Comparison of ENCODE assay signal across 8 cellular contexts in the genomic region with DNA sequence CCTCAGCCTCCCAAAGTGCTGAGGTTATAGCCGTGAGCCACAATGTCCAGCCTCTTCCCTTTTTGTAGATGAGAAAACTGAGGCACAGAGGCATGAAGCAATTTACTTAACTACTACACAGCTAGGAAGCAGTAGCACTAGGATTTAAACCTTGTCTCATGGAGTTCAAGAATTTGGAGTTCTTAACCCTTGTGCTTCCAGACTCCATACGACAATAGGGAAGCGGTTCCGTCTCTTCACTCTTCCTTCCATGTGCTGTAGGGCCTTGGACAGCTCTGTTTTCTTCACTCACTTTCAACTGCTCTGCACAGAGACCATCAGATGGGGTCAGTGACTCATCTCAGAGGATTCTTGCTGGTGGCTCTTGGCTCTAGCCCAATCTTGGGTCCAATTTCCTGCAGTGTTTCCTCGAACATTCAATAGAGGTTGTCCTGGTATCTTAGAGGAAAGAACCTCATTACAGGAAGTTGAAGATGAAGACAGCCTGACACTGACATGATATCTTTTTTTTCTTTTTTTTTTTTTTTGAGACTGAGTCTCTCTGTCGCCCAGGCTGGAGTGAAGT. TPM values are rescaled to one million over a fixed set of nuclear protein-coding genes. Genes with fewer than 3 reads are reported as not detected.
DNase-seq lines count a peak whose midpoint lies in the region; ATAC-seq and TF ChIP-seq lines count a peak whose summit lies in the region.

No MANE protein-coding gene starts in this region.

- TF ChIP-seq POLR2A in tibial nerve (IDR thresholded peaks at IDR 0.05): no peak

- peaks cover 18% of the 10 kb centered on the region for H3K36me3 Mint-ChIP-seq in activated naive CD4-positive, alpha-beta T cell treated with anti-CD3 and anti-CD28 coated beads, Interleukin-2, amount 50 U/mL, for 24 hours
- peaks cover 53% of the 10 kb centered on the region for H3K36me3 Mint-ChIP-seq in T-helper 1 cell treated with Interleukin-12 subunit alpha and Interleukin-12 subunit beta and Interleukin-4 antibody, amounts not matched to agents 30 μg/mL and 1 μg/mL, for 36 hours (ENCODE audit: low read depth)

- no peak overlapping the region for H3K4me3 Mint-ChIP-seq in activated naive CD4-positive, alpha-beta T cell treated with anti-CD3 and anti-CD28 coated beads, Interleukin-2, amount 50 U/mL, for 24 hours
- H3K4me3 Mint-ChIP-seq in T-helper 1 cell treated with Interleukin-12 subunit alpha and Interleukin-12 subunit beta and Interleukin-4 antibody, amounts not matched to agents 30 μg/mL and 1 μg/mL, for 36 hours: no peak overlapping the region
- H3K4me3 Mint-ChIP-seq in stimulated activated naive CD8-positive, alpha-beta T cell treated with anti-CD3 and anti-CD28 coated beads, Interleukin-15, amount 100 ng/mL, for 72 hours: no peak overlapping the region

- no peaks in the 10 kb centered on the region for H3K9me3 Mint-ChIP-seq in activated naive CD4-positive, alpha-beta T cell treated with anti-CD3 and anti-CD28 coated beads, Interleukin-2, amount 50 U/mL, for 24 hours
- H3K9me3 Mint-ChIP-seq in T-helper 1 cell treated with Interleukin-12 subunit alpha and Interleukin-12 subunit beta and Interleukin-4 antibody, amounts not matched to agents 30 μg/mL and 1 μg/mL, for 36 hours: no peaks in the 10 kb centered on the region
- H3K9me3 Mint-ChIP-seq in stimulated activated naive CD8-positive, alpha-beta T cell treated with anti-CD3 and anti-CD28 coated beads, Interleukin-15, amount 100 ng/mL, for 72 hours: no peaks in the 10 kb centered on the region

- no peak for TF ChIP-seq EP300 in tibial nerve (IDR thresholded peaks at IDR 0.05)

- H3K27me3 Mint-ChIP-seq in activated naive CD4-positive, alpha-beta T cell treated with anti-CD3 and anti-CD28 coated beads, Interleukin-2, amount 50 U/mL, for 24 hours: no peaks in the 10 kb centered on the region
- no peaks in the 10 kb centered on the region for H3K27me3 Mint-ChIP-seq in T-helper 1 cell treated with Interleukin-12 subunit alpha and Interleukin-12 subunit beta and Interleukin-4 antibody, amounts not matched to agents 30 μg/mL and 1 μg/mL, for 36 hours (ENCODE audit: low read depth)
- no peaks in the 10 kb centered on the region for H3K27me3 Mint-ChIP-seq in stimulated activated naive CD8-positive, alpha-beta T cell treated with anti-CD3 and anti-CD28 coated beads, Interleukin-15, amount 100 ng/mL, for 72 hours

- no peaks in the 10 kb centered on the region for H3K27me3 ChIP-seq in tibial nerve

- H3K9me3 ChIP-seq in tibial nerve: no peaks in the 10 kb centered on the region

- H3K27ac ChIP-seq in coronary artery (no peak overlapping the region), tibial nerve (no peak overlapping the region)

- DNase-seq in activated naive CD4-positive, alpha-beta T cell treated with Interleukin-2 at 50 U/mL for 16 hours: no peak
- DNase-seq in fibroblast of gingiva (ENCODE audit: low read depth): peak; percentile 66
- peak in 1 of 2 donors; percentile 36 for DNase-seq in stimulated activated naive CD8-positive, alpha-beta T cell treated with anti-CD3 and anti-CD28 coated beads, Interleukin-15, amount 100 ng/mL, for 72 hours
- no peak for DNase-seq in SHP77 treated with DMSO at 0.1 percent for 48 hours (lab: John Stamatoyannopoulos, UW)
- no peak for DNase-seq in coronary artery (ENCODE audit: low spot score)
- no peak for DNase-seq in tibial nerve (ENCODE audit: low spot score in 2 of 2)

- H3K4me1 ChIP-seq in tibial nerve: no peaks in the 10 kb centered on the region

- peak overlapping the region; percentile 70 for H3K27ac Mint-ChIP-seq in activated naive CD4-positive, alpha-beta T cell treated with anti-CD3 and anti-CD28 coated beads, Interleukin-2, amount 50 U/mL, for 24 hours
- H3K27ac Mint-ChIP-seq in T-helper 1 cell treated with Interleukin-12 subunit alpha and Interleukin-12 subunit beta and Interleukin-4 antibody, amounts not matched to agents 30 μg/mL and 1 μg/mL, for 36 hours: peak overlapping the region; percentile 73
- H3K27ac Mint-ChIP-seq in stimulated activated naive CD8-positive, alpha-beta T cell treated with anti-CD3 and anti-CD28 coated beads, Interleukin-15, amount 100 ng/mL, for 72 hours: peak overlapping the region in 1 of 2 donors; percentile 19

- TF ChIP-seq CTCF in coronary artery (IDR thresholded peaks at IDR 0.05) (no peak), tibial nerve (IDR thresholded peaks at IDR 0.05) (no peak)

- peak; percentile 81 for ATAC-seq in stimulated activated naive CD8-positive, alpha-beta T cell treated with anti-CD3 and anti-CD28 coated beads, Interleukin-15, amount 100 ng/mL, for 72 hours

- WGBS in tibial nerve, 2 donors: 36 to 37% methylated on average over 6 of the region's 6 CpGs

- H3K4me3 ChIP-seq in coronary artery (no peak overlapping the region), tibial nerve (no peak overlapping the region)

- no peaks in the 10 kb centered on the region for H3K36me3 ChIP-seq in tibial nerve

- peaks cover 36% of the 10 kb centered on the region for H3K4me1 Mint-ChIP-seq in activated naive CD4-positive, alpha-beta T cell treated with anti-CD3 and anti-CD28 coated beads, Interleukin-2, amount 50 U/mL, for 24 hours
- peaks cover 23% of the 10 kb centered on the region for H3K4me1 Mint-ChIP-seq in T-helper 1 cell treated with Interleukin-12 subunit alpha and Interleukin-12 subunit beta and Interleukin-4 antibody, amounts not matched to agents 30 μg/mL and 1 μg/mL, for 36 hours (ENCODE audit: low read depth)
- H3K4me1 Mint-ChIP-seq in stimulated activated naive CD8-positive, alpha-beta T cell treated with anti-CD3 and anti-CD28 coated beads, Interleukin-15, amount 100 ng/mL, for 72 hours: peaks cover 67% of the 10 kb centered on the region

RNA-seq across cellular contexts. Expression of a gene that starts 19.3 kb away (rescaled TPM):
- total RNA-seq in tibial nerve: 1 to 10 TPM; 2.4 to 8.8 (median 2.9) TPM

RNA-seq across cellular contexts. Expression of a gene that starts 34.5 kb away (rescaled TPM):
- 10 to 100 TPM; 22.8 to 40.2 (median 31.8) TPM for total RNA-seq in tibial nerve

RNA-seq across cellular contexts. Expression of a gene that starts 42.8 kb away (rescaled TPM):
- 10 to 100 TPM; 17.4 to 22.2 (median 19.6) TPM for total RNA-seq in tibial nerve

RNA-seq across cellular contexts. Expression of a gene that starts 46.2 kb away (rescaled TPM):
- 10 to 100 TPM; 26.2 to 36.5 (median 33.5) TPM for total RNA-seq in tibial nerve
